10 cellular contexts compared by ENCODE assay signal in genomic region chr5:151238303-151238741, GRCh38. TPM values are rescaled to one million over a fixed set of nuclear protein-coding genes. Genes with fewer than 3 reads are reported as not detected.
DNase-seq lines count a peak whose midpoint lies in the region; ATAC-seq and TF ChIP-seq lines count a peak whose summit lies in the region.
"Had no signal": no experiment of that assay in that cellular context is flagged by ENCODE, and none has a peak within 500 bp of the region (broad histone marks: within the 10 kb centered on the region; RNA-seq: fewer than 3 reads in every experiment).

No MANE protein-coding gene starts in this region.

- no peaks in the 10 kb centered on the region for H3K79me1 ChIP-seq in IMR-90 (ENCODE audit: low read depth in 1 of 2, low read length in 2 of 2)

- peak overlapping the region; percentile 41 for H2AFZ ChIP-seq in IMR-90 (replicated peaks; ENCODE audit: low read length, poor library complexity)

- H3K9me3 Mint-ChIP-seq in natural killer cell = no peaks in the 10 kb centered on the region

- no peaks in the 10 kb centered on the region for H3K27me3 ChIP-seq in BLaER1 treated with 17β-estradiol and CSF1 and Interleukin-3, amounts not matched to agents 10 nM and 100 nM
- H3K27me3 ChIP-seq in IMR-90 (ENCODE audit: control insufficient read depth, insufficient read depth, low read length) = peaks cover 20% of the 10 kb centered on the region
- H3K27me3 ChIP-seq in iPS-15b (ENCODE audit: control insufficient read depth, insufficient read depth, low read length) = no peaks in the 10 kb centered on the region

- no peak overlapping the region for H2BK20ac ChIP-seq in IMR-90 (ENCODE audit: low read depth, low read length)

- ATAC-seq in GM19438 (IDR thresholded peaks at IDR 0.05; ENCODE audit: low read depth, unreplicated experiment) = peak; percentile 40
- ATAC-seq in IMR-90 (ENCODE audit: low read depth) = no peak
- ATAC-seq in natural killer cell = no peak

- DNase-seq in IMR-90 = no peak
- no peak for DNase-seq in A172 (ENCODE audit: low spot score)
- DNase-seq in RKO (ENCODE audit: low spot score) = no peak
- no peak for DNase-seq in natural killer cell
- DNase-seq in T-helper 9 cell = no peak
- DNase-seq: COR-L47, foreskin melanocyte had no signal

- no peak overlapping the region for H2BK15ac ChIP-seq in IMR-90 (ENCODE audit: low read depth, low read length)

- in situ Hi-C loops in IMR-90 (cut with MboI; ENCODE audit: low sequenced_read_pairs) = loop anchor here (5.0 kb wide), 1 partner anchor 116 kb away; no protein-coding TSS in a partner anchor

- WGBS in IMR-90 (ENCODE audit: extremely low coverage in 2 of 2, insufficient read length in 1 of 2), 2 experiments = 38% methylated on average over 3 of the region's 14 CpGs; no CpG with 5 or more reads in 1 of the 2 experiments

- H4K20me1 ChIP-seq in BLaER1 treated with 17β-estradiol and CSF1 and Interleukin-3, amounts not matched to agents 10 nM and 100 nM = no peaks in the 10 kb centered on the region
- H4K20me1 ChIP-seq in IMR-90 (ENCODE audit: insufficient read depth, low read length) = no peaks in the 10 kb centered on the region

- POLR2A ChIA-PET in IMR-90 (lab: Charles Lee; ENCODE audit: unreplicated experiment) = no interaction called here

- peaks cover 0 to 13% (median 5%) of the 10 kb centered on the region in 11 experiments; a peak in 9 of 22 replicates for H3K9me3 ChIP-seq in BLaER1 treated with 17β-estradiol and CSF1 and Interleukin-3, amounts not matched to agents 10 nM and 100 nM (replicated peaks in 1 of 11)
- H3K9me3 ChIP-seq in IMR-90 (ENCODE audit: control insufficient read depth, insufficient read depth, low read length) (no peaks in the 10 kb centered on the region), iPS-15b (ENCODE audit: control insufficient read depth, insufficient read depth, low read length) (no peaks in the 10 kb centered on the region)

- H3K23ac ChIP-seq in IMR-90 (ENCODE audit: low read depth, low read length) = no peak overlapping the region

- H4K8ac ChIP-seq in IMR-90 (ENCODE audit: low read depth in 2 of 2, low read length in 2 of 2) = no peak overlapping the region

- no peak for TF ChIP-seq POLR2A in IMR-90 (IDR thresholded peaks at IDR 0.05; ENCODE audit: low read depth, low read length)

- no peaks in the 10 kb centered on the region for H3K36me3 ChIP-seq in BLaER1 treated with 17β-estradiol and CSF1 and Interleukin-3, amounts not matched to agents 10 nM and 100 nM
- no peaks in the 10 kb centered on the region for H3K36me3 ChIP-seq in IMR-90 (ENCODE audit: control insufficient read depth, insufficient read depth, low read length)
- no peaks in the 10 kb centered on the region for H3K36me3 ChIP-seq in iPS-15b (ENCODE audit: control insufficient read depth, insufficient read depth, low read length)

- peaks cover 17% of the 10 kb centered on the region in 2 donors for H3K4me1 Mint-ChIP-seq in natural killer cell

- peak overlapping the region; percentile 85 to 98 (median 93) for H3K4me2 ChIP-seq in BLaER1 treated with 17β-estradiol and CSF1 and Interleukin-3, amounts not matched to agents 10 nM and 100 nM
- H3K4me2 ChIP-seq in IMR-90 (ENCODE audit: low read depth, low read length) = no peak overlapping the region

- H3K27ac Mint-ChIP-seq in natural killer cell = no peak overlapping the region

- H3K36me3 Mint-ChIP-seq in natural killer cell = no peaks in the 10 kb centered on the region

- no peak overlapping the region for H4K91ac ChIP-seq in IMR-90 (ENCODE audit: insufficient read depth, low read depth, low read length)

- no peak overlapping the region for H2BK5ac ChIP-seq in IMR-90 (ENCODE audit: low read depth, low read length, poor library complexity, severe bottlenecking)

- H3K9me1 ChIP-seq in IMR-90 (ENCODE audit: insufficient read depth, low read length) = no peaks in the 10 kb centered on the region

- H3K14ac ChIP-seq in IMR-90 (replicated peaks; ENCODE audit: low read depth, low read length) = no peak overlapping the region

- H2AK9ac ChIP-seq in IMR-90 (replicated peaks; ENCODE audit: low read depth, low read length, poor library complexity) = no peak overlapping the region

- H3K4me1 ChIP-seq in BLaER1 treated with 17β-estradiol and CSF1 and Interleukin-3, amounts not matched to agents 10 nM and 100 nM = peaks cover 62 to 90% (median 82%) of the 10 kb centered on the region in 10 experiments
- H3K4me1 ChIP-seq in IMR-90 (ENCODE audit: control insufficient read depth, insufficient read depth, low read length) = peaks cover 2% of the 10 kb centered on the region; the same call in 1 of the 2 replicates
- H3K4me1 ChIP-seq in iPS-15b (ENCODE audit: control insufficient read depth, insufficient read depth, low read length) = peaks cover 8% of the 10 kb centered on the region

- no peak overlapping the region for H3K4me3 Mint-ChIP-seq in natural killer cell

- no peak overlapping the region for H3K56ac ChIP-seq in IMR-90 (ENCODE audit: extremely low read depth, insufficient read depth, low read length)

- TF ChIP-seq CTCF in IMR-90 (conservative IDR thresholded peaks at IDR 0.05; ENCODE audit: low read depth, low read length) = no peak
- TF ChIP-seq CTCF in natural killer cell (IDR thresholded peaks at IDR 0.05) = no peak

- H3K4ac ChIP-seq in IMR-90 (ENCODE audit: low read depth, low read length) = no peak overlapping the region

- no peak overlapping the region for H4K5ac ChIP-seq in IMR-90 (ENCODE audit: low read depth, low read length)

- intact Hi-C loops in IMR-90 (cut with micrococcal nuclease) = loop anchor here (2.0 to 5.0 kb wide), 3 partner anchors 74 to 414 kb away; no protein-coding TSS in a partner anchor
- intact Hi-C loops in natural killer cell (cut with micrococcal nuclease) = loop anchor here (5.0 kb wide), 1 partner anchor 81 kb away; the partner anchor contains the start of gene ANXA6

- peak overlapping the region; percentile 60 to 76 (median 70); a peak in 21 of 22 replicates for H3K9ac ChIP-seq in BLaER1 treated with 17β-estradiol and CSF1 and Interleukin-3, amounts not matched to agents 10 nM and 100 nM
- H3K9ac ChIP-seq in IMR-90 (ENCODE audit: low read depth, low read length) (no peak overlapping the region), iPS-15b (ENCODE audit: low read depth, low read length) (no peak overlapping the region)

- no peaks in the 10 kb centered on the region for H3K27me3 Mint-ChIP-seq in natural killer cell (ENCODE audit: low read depth in 2 of 2)

- H3K4me3 ChIP-seq in BLaER1 treated with 17β-estradiol and CSF1 and Interleukin-3, amounts not matched to agents 10 nM and 100 nM = peak overlapping the region; percentile 42 to 65 (median 52)
- H3K4me3 ChIP-seq in IMR-90 (ENCODE audit: insufficient read depth, low read depth, low read length) (no peak overlapping the region), iPS-15b (ENCODE audit: low read depth, low read length) (peak overlapping the region; percentile 23)

- peak overlapping the region in 10 of 11 experiments; percentile 22 to 87 (median 73); a peak in 19 of 22 replicates for H3K27ac ChIP-seq in BLaER1 treated with 17β-estradiol and CSF1 and Interleukin-3, amounts not matched to agents 10 nM and 100 nM
- no peak overlapping the region for H3K27ac ChIP-seq in IMR-90 (ENCODE audit: insufficient read depth, low read length)

- no peak overlapping the region for H2AK5ac ChIP-seq in IMR-90 (ENCODE audit: low read depth, low read length)

- dilution Hi-C loops in IMR-90 (cut with HindIII; ENCODE audit: low sequenced_read_pairs, unreplicated experiment) = no loop called here

- TF ChIP-seq RAD21 in IMR-90 (IDR thresholded peaks at IDR 0.05; ENCODE audit: low read length) = no peak

- no peak overlapping the region for H2BK120ac ChIP-seq in IMR-90 (ENCODE audit: low read depth, low read length)

- BruUV-seq in IMR-90 (replicated peaks; lab: Mats Ljungman, UMichigan) = no TSS peak

- H3K18ac ChIP-seq in IMR-90 (ENCODE audit: low read depth, low read length) = no peak overlapping the region

- CTCF ChIA-PET in IMR-90 (lab: Yijun Ruan, JAX) = interaction anchor here (0.6 to 1.4 kb wide), 6 partner anchors 8 to 410 kb away, joined by 3 to 12 read pairs (median 6); partner anchors contain the start of gene GM2A

TF ChIP-seq in IMR-90, 13 proteins besides CTCF, POLR2A, EP300 and RAD21:
- TF ChIP-seq NFE2L2 (IDR thresholded peaks at IDR 0.05; ENCODE audit: low read depth, low read length) (no peak), BHLHE40 (IDR thresholded peaks at IDR 0.05; ENCODE audit: low read depth, low read length) (no peak), FOS (IDR thresholded peaks at IDR 0.05; ENCODE audit: low read depth, low read length) (no peak), RCOR1 (IDR thresholded peaks at IDR 0.05; ENCODE audit: insufficient replicate concordance, low read length) (no peak), RFX5 (IDR thresholded peaks at IDR 0.05; ENCODE audit: low read depth, low read length) (no peak), CEBPB (IDR thresholded peaks at IDR 0.05; ENCODE audit: low read depth, low read length) (no peak)
TF ChIP-seq in IMR-90: peak in this region for 0.

RNA-seq across cellular contexts. Expression of gene CCDC69, which starts 14.4 kb away (rescaled TPM):
- 0.36 and 0.56 TPM in 2 replicates for total RNA-seq in IMR-90 (2012; rRNA removed)
- 0.36 and 0.48 TPM in 2 replicates for polyA plus RNA-seq in IMR-90 (2012; rRNA removed)
- 0.25 and 0.31 TPM in 2 replicates for polyA plus RNA-seq in IMR-90 (2012; cell fraction: cytosol; rRNA removed)
- polyA plus RNA-seq in IMR-90 (2012; cell fraction: nucleus; rRNA removed; ENCODE audit: low replicate concordance) = 0.11 and 0.24 TPM in 2 replicates
- 3.3 and 3.7 TPM in 2 replicates for total RNA-seq in A172 (2014; rRNA removed; shearing (Covaris generic))
- total RNA-seq in natural killer cell = 100 to 1,000 TPM; 181 to 227 (median 204) TPM

RNA-seq across cellular contexts. Expression of gene GM2A, which starts 14.7 kb away (rescaled TPM):
- total RNA-seq in IMR-90 (2012; rRNA removed) = 18.5 and 18.6 TPM in 2 replicates
- polyA plus RNA-seq in IMR-90 (2012; rRNA removed) = 12.8 and 13.8 TPM in 2 replicates
- polyA plus RNA-seq in IMR-90 (2012; cell fraction: cytosol; rRNA removed) = 8.0 and 9.9 TPM in 2 replicates
- 2.0 and 3.1 TPM in 2 replicates for polyA plus RNA-seq in IMR-90 (2012; cell fraction: nucleus; rRNA removed; ENCODE audit: low replicate concordance)
- total RNA-seq in A172 (2014; rRNA removed; shearing (Covaris generic)) = 30.2 and 34.2 TPM in 2 replicates
- total RNA-seq in natural killer cell = 10 to 100 TPM in 2 of 3 donors, 1 to 10 TPM in 1; 9.6 to 15.9 (median 15.6) TPM

Comparison
In these comparisons a context has a peak if more than half of its experiments do, and no peak if none do; other contexts are left out.
1. H3K9ac ChIP-seq: peak in BLaER1 treated with 17β-estradiol and CSF1 and Interleukin-3, amounts not matched to agents 10 nM and 100 nM (11 of 11); none in IMR-90 (single experiment) and iPS-15b (single experiment).
2. RNA of gene CCDC69, which starts 14.4 kb away (total RNA-seq): 181 to 227 TPM in natural killer cell; 3.3 to 3.7 TPM in A172 and 0.36 to 0.56 TPM in IMR-90; every median in the first group is over 10 times any median in the second.